Comparison of ENCODE assay signal across 10 cellular contexts in the genomic region with DNA sequence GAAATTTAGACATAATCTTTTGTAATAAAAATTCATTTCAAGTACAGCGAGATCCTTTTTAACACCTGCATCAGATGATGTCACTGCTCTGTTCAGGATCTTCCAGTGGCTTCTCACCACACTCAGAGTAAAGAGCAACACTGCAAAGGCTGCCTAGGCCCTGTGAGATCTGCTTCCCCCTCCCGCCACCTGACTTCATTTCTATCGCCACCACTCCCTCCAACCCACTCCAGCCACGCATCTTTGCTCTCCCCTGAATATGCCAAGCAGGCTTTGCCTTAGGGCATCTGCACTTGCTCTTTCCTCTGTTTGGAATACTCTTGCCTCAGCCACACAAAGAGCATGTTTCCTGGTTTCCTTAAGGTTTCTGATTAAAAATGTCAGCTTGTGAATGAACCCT. TPM values are rescaled to one million over a fixed set of nuclear protein-coding genes. Genes with fewer than 3 reads are reported as not detected.
A peak's percentile ranks its signal among the peaks of the same experiment; 100 is the strongest.
DNase-seq lines count a peak whose midpoint lies in the region; ATAC-seq and TF ChIP-seq lines count a peak whose summit lies in the region.
"Had no signal": no experiment of that assay in that cellular context is flagged by ENCODE, and none has a peak within 500 bp of the region (broad histone marks: within the 10 kb centered on the region; RNA-seq: fewer than 3 reads in every experiment).

No MANE protein-coding gene starts in this region.

- H3K27me3 Mint-ChIP-seq in immature natural killer cell (ENCODE audit: low read depth in 3 of 3), result no peaks in the 10 kb centered on the region
- H3K27me3 Mint-ChIP-seq: activated T-helper 17 cell treated with anti-CD3 and anti-CD28 coated beads, Interleukin-2, amount 50 U/mL, for 72 hours had no signal

- no peak for ATAC-seq in stimulated activated effector memory CD8-positive, alpha-beta T cell treated with anti-CD3 and anti-CD28 coated beads, Interleukin-12 subunit alpha, Interleukin-12 subunit beta, amount 100 ng/mL, for 72 hours
- ATAC-seq in HG03457 (IDR thresholded peaks at IDR 0.05; ENCODE audit: unreplicated experiment) (no peak), GM18907 (IDR thresholded peaks at IDR 0.05; ENCODE audit: unreplicated experiment) (no peak)
- ATAC-seq: activated T-helper 17 cell treated with anti-CD3 and anti-CD28 coated beads, Interleukin-2, amount 50 U/mL, for 72 hours; left ventricle myocardium superior had no signal

- H3K9me3 Mint-ChIP-seq in immature natural killer cell, result no peaks in the 10 kb centered on the region
- H3K9me3 Mint-ChIP-seq in stimulated activated effector memory CD8-positive, alpha-beta T cell treated with anti-CD3 and anti-CD28 coated beads, Interleukin-12 subunit alpha, Interleukin-12 subunit beta, amount 100 ng/mL, for 72 hours, result no peaks in the 10 kb centered on the region
- H3K9me3 Mint-ChIP-seq: activated T-helper 17 cell treated with anti-CD3 and anti-CD28 coated beads, Interleukin-2, amount 50 U/mL, for 72 hours had no signal

- peak; percentile 60 for DNase-seq in adipocyte (ENCODE audit: low read depth)
- no peak for DNase-seq in immature natural killer cell
- DNase-seq in stimulated activated effector memory CD8-positive, alpha-beta T cell treated with anti-CD3 and anti-CD28 coated beads, Interleukin-12 subunit alpha, Interleukin-12 subunit beta, amount 100 ng/mL, for 72 hours (ENCODE audit: low spot score in 2 of 2), result peak in 1 of 2 donors; percentile 42
- no peak for DNase-seq in NCI-H446 (lab: John Stamatoyannopoulos, UW)
- DNase-seq: left ventricle myocardium superior, T1000 had no signal

- H3K4me3 ChIP-seq in HEK293 (ENCODE audit: low read depth, low read length) (no peak overlapping the region), adipocyte (ENCODE audit: low read length) (no peak overlapping the region)

- peak overlapping the region in 1 of 5 donors; percentile 23 for H3K4me3 Mint-ChIP-seq in immature natural killer cell
- no peak overlapping the region for H3K4me3 Mint-ChIP-seq in stimulated activated effector memory CD8-positive, alpha-beta T cell treated with anti-CD3 and anti-CD28 coated beads, Interleukin-12 subunit alpha, Interleukin-12 subunit beta, amount 100 ng/mL, for 72 hours
- H3K4me3 Mint-ChIP-seq: activated T-helper 17 cell treated with anti-CD3 and anti-CD28 coated beads, Interleukin-2, amount 50 U/mL, for 72 hours had no signal

- H3K9ac ChIP-seq in adipocyte (ENCODE audit: low read length), result peak overlapping the region; percentile 57

- H3K36me3 Mint-ChIP-seq in immature natural killer cell, result peaks cover 9 to 21% (median 20%) of the 10 kb centered on the region in 3 donors
- peaks cover 18% of the 10 kb centered on the region for H3K36me3 Mint-ChIP-seq in stimulated activated effector memory CD8-positive, alpha-beta T cell treated with anti-CD3 and anti-CD28 coated beads, Interleukin-12 subunit alpha, Interleukin-12 subunit beta, amount 100 ng/mL, for 72 hours

- peak overlapping the region; percentile 1 to 86 (median 37) for H3K27ac Mint-ChIP-seq in immature natural killer cell
- H3K27ac Mint-ChIP-seq in stimulated activated effector memory CD8-positive, alpha-beta T cell treated with anti-CD3 and anti-CD28 coated beads, Interleukin-12 subunit alpha, Interleukin-12 subunit beta, amount 100 ng/mL, for 72 hours, result peak overlapping the region; percentile 50
- H3K27ac Mint-ChIP-seq: activated T-helper 17 cell treated with anti-CD3 and anti-CD28 coated beads, Interleukin-2, amount 50 U/mL, for 72 hours had no signal

- H3K4me1 ChIP-seq in HEK293 (ENCODE audit: control insufficient read depth, insufficient read depth, low read length), result peaks cover 11% of the 10 kb centered on the region
- H3K4me1 ChIP-seq in adipocyte (ENCODE audit: control insufficient read depth, insufficient read depth, low read length), result peaks cover 87% of the 10 kb centered on the region

- no peak for TF ChIP-seq CTCF in HEK293 (tag by site-specific recombination; IDR thresholded peaks at IDR 0.05)

- no peaks in the 10 kb centered on the region for H3K9me3 ChIP-seq in HEK293 (ENCODE audit: control insufficient read depth, insufficient read depth, low read depth, low read length)
- no peaks in the 10 kb centered on the region for H3K9me3 ChIP-seq in adipocyte (ENCODE audit: control insufficient read depth, low read length)

- peaks cover 60 to 85% of the 10 kb centered on the region in 2 donors for H3K4me1 Mint-ChIP-seq in immature natural killer cell
- peaks cover 48% of the 10 kb centered on the region for H3K4me1 Mint-ChIP-seq in stimulated activated effector memory CD8-positive, alpha-beta T cell treated with anti-CD3 and anti-CD28 coated beads, Interleukin-12 subunit alpha, Interleukin-12 subunit beta, amount 100 ng/mL, for 72 hours

- no peaks in the 10 kb centered on the region for H3K27me3 ChIP-seq in adipocyte (replicated peaks; ENCODE audit: control insufficient read depth, insufficient read depth, low read length)

- POLR2A ChIA-PET in HEK293 (lab: Yijun Ruan, JAX), result no interaction called here

- CTCF ChIA-PET in HEK293 (lab: Yijun Ruan, JAX), result interaction anchor here (0.9 kb wide), 1 partner anchor 75 kb away, joined by 3 read pairs; no protein-coding TSS in a partner anchor

- no peak overlapping the region for H3K27ac ChIP-seq in HEK293 (ENCODE audit: extremely low read depth, low read depth, low read length)

- H3K36me3 ChIP-seq in HEK293 (ENCODE audit: control insufficient read depth in 2 of 2, insufficient read depth in 1 of 2, low read length in 2 of 2), result peaks cover 0 to 8% of the 10 kb centered on the region in 2 experiments; a peak in 1 of 3 replicates
- peaks cover 18% of the 10 kb centered on the region for H3K36me3 ChIP-seq in adipocyte (ENCODE audit: control insufficient read depth, insufficient read depth, low read length, severe bottlenecking)

TF ChIP-seq in HEK293, 187 proteins besides CTCF, POLR2A, EP300 and RAD21 (continues in another document):
- TF ChIP-seq ZBTB20 (tag by site-specific recombination; IDR thresholded peaks at IDR 0.05) (no peak), ZNF501 (tag by site-specific recombination; IDR thresholded peaks at IDR 0.05) (no peak), FEZF1 (tag by site-specific recombination; IDR thresholded peaks at IDR 0.05) (peak; percentile 64), ZNF600 (tag by site-specific recombination; IDR thresholded peaks at IDR 0.05) (peak; percentile 68), GLIS1 (tag by site-specific recombination; IDR thresholded peaks at IDR 0.05) (peak; percentile 51), SP7 (tag by site-specific recombination; IDR thresholded peaks at IDR 0.05) (peak; percentile 38; the same call in 1 of the 2 replicates), ZNF23 (tag by site-specific recombination; IDR thresholded peaks at IDR 0.05; ENCODE audit: borderline replicate concordance) (no peak)
- TF ChIP-seq, protein P1, sequence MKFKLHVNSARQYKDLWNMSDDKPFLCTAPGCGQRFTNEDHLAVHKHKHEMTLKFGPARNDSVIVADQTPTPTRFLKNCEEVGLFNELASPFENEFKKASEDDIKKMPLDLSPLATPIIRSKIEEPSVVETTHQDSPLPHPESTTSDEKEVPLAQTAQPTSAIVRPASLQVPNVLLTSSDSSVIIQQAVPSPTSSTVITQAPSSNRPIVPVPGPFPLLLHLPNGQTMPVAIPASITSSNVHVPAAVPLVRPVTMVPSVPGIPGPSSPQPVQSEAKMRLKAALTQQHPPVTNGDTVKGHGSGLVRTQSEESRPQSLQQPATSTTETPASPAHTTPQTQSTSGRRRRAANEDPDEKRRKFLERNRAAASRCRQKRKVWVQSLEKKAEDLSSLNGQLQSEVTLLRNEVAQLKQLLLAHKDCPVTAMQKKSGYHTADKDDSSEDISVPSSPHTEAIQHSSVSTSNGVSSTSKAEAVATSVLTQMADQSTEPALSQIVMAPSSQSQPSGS (tag by site-specific recombination; IDR thresholded peaks at IDR 0.05; ENCODE audit: low read depth), result peak; percentile 77; the same call in 1 of the 2 replicates
- TF ChIP-seq, protein P2, sequence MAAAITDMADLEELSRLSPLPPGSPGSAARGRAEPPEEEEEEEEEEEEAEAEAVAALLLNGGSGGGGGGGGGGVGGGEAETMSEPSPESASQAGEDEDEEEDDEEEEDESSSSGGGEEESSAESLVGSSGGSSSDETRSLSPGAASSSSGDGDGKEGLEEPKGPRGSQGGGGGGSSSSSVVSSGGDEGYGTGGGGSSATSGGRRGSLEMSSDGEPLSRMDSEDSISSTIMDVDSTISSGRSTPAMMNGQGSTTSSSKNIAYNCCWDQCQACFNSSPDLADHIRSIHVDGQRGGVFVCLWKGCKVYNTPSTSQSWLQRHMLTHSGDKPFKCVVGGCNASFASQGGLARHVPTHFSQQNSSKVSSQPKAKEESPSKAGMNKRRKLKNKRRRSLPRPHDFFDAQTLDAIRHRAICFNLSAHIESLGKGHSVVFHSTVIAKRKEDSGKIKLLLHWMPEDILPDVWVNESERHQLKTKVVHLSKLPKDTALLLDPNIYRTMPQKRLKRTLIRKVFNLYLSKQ (tag by site-specific recombination; IDR thresholded peaks at IDR 0.05; ENCODE audit: borderline replicate concordance), result no peak

RNA-seq across cellular contexts. Expression of a gene that starts 58.3 kb away (rescaled TPM):
- polyA plus RNA-seq in immature natural killer cell, result 10 to 100 TPM; 11.7 to 19.4 (median 18.6) TPM
